8 cellular contexts compared by ENCODE assay signal in genomic region chr13:41019027-41019487, GRCh38. TPM values are rescaled to one million over a fixed set of nuclear protein-coding genes. Genes with fewer than 3 reads are reported as not detected.
DNase-seq lines count a peak whose midpoint lies in the region; ATAC-seq lines count a peak whose summit lies in the region.

Gene ELF1, minus strand, starts transcription at chr13:41019316. Its CDS starts 37,262 bp downstream, at chr13:40982054.

- ATAC-seq in GM19438 (IDR thresholded peaks at IDR 0.05; ENCODE audit: low read depth, unreplicated experiment) (peak; percentile 93), HG03469 (IDR thresholded peaks at IDR 0.05; ENCODE audit: unreplicated experiment) (peak; percentile 83)

- DNase-seq in DMS153 (lab: John Stamatoyannopoulos, UW): peak; percentile 85
- DNase-seq in RPMI8226: peak; percentile 87
- peak; percentile 41 for DNase-seq in activated gamma-delta T cell treated with anti-CD3 and anti-CD28 coated beads, Interleukin-2, amount 50 U/mL, for 16 hours (ENCODE audit: low read depth)
- DNase-seq in glomerular endothelial cell (ENCODE audit: extremely low read depth, low read depth, low spot score): no peak
- peak; percentile 29 for DNase-seq in pulmonary artery endothelial cell (ENCODE audit: low read depth, low spot score)
- no peak for DNase-seq in midbrain (lab: John Stamatoyannopoulos, UW)

RNA-seq across cellular contexts. Expression of gene ELF1, which starts in this region (rescaled TPM):
- total RNA-seq in glomerular endothelial cell (63.6 and 65.6 TPM in 2 replicates), pulmonary artery endothelial cell (63.6 and 71.3 TPM in 2 replicates)

Comparison
In these comparisons a context has a peak if more than half of its experiments do, and no peak if none do; other contexts are left out.
1. DNase-seq: peak in DMS153 (single experiment), RPMI8226 (single experiment), activated gamma-delta T cell treated with anti-CD3 and anti-CD28 coated beads, Interleukin-2, amount 50 U/mL, for 16 hours (single experiment) and pulmonary artery endothelial cell (single experiment); none in glomerular endothelial cell (single experiment) and midbrain (single experiment).